15 cellular contexts compared by ENCODE assay signal in the genomic region with DNA sequence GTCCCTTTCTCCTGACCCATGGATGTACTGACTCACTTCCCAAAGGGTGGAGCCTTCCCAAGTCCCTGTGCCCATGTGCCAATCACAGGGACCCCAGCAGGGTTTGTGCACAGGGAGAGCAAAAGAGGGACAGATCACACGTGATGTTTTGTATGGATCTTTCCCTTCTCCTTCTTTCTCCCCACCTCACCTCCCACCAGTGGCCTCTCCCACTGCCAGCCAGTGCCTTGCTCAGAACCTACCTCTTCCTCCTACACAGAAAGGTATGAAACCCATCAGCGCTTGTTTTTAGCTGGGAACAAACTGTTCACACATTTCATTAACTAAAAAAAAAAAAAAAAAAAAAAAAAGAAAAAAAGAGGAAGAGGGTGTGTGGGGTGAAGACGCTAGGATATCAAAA.
A peak's percentile ranks its signal among the peaks of the same experiment; 100 is the strongest.
DNase-seq lines count a peak whose midpoint lies in the region; ATAC-seq, FAIRE-seq and TF ChIP-seq lines count a peak whose summit lies in the region.
"Had no signal": no experiment of that assay in that cellular context is flagged by ENCODE, and none has a peak within 500 bp of the region (broad histone marks: within the 10 kb centered on the region; RNA-seq: fewer than 3 reads in every experiment).

No MANE protein-coding gene starts in this region.

- FAIRE-seq in GM12878 (lab: Jason Lieb, UNC): no peak
- FAIRE-seq: GM18507 had no signal

- DNase-seq in Caco-2 (no peak), GM12878 (ENCODE audit: low read depth, low spot score) (no peak), head of caudate nucleus (peak in 29 of 42 donors; percentile 42 to 88 (median 63)), putamen (ENCODE audit: low spot score) (peak; percentile 68)
- DNase-seq in stimulated activated effector memory CD8-positive, alpha-beta T cell treated with anti-CD3 and anti-CD28 coated beads, Interleukin-12 subunit alpha, Interleukin-12 subunit beta, amount 100 ng/mL, for 72 hours (ENCODE audit: low spot score in 2 of 2): no peak
- DNase-seq: 8988T; AML-193; CD8-positive, alpha-beta memory T cell; DMS53; GOT3; H9 had no signal

- H3K9me3 ChIP-seq in Caco-2: no peaks in the 10 kb centered on the region
- H3K9me3 ChIP-seq in GM12878 (replicated peaks; ENCODE audit: control insufficient read depth, insufficient read depth, low read length): no peaks in the 10 kb centered on the region
- H3K9me3 ChIP-seq: BLaER1 had no signal

- TF ChIP-seq EP300 in GM12878 (IDR thresholded peaks at IDR 0.05; ENCODE audit: borderline replicate concordance in 1 of 2, control insufficient read depth in 1 of 2, low read depth in 2 of 2, low read length in 2 of 2): no peak

- no peak overlapping the region for H3K27ac ChIP-seq in GM12878 (ENCODE audit: control insufficient read depth, insufficient read depth)
- H3K27ac ChIP-seq: BLaER1 had no signal

- H3K36me3 ChIP-seq in Caco-2 (ENCODE audit: control insufficient read depth, insufficient read depth, low read length): no peaks in the 10 kb centered on the region
- no peaks in the 10 kb centered on the region for H3K36me3 ChIP-seq in GM12878 (ENCODE audit: control insufficient read depth in 2 of 2, insufficient read depth in 2 of 2, low read length in 1 of 2)
- H3K36me3 ChIP-seq: BLaER1 had no signal

- H3K27me3 ChIP-seq in Caco-2 (replicated peaks; ENCODE audit: control insufficient read depth, insufficient read depth, low read length) (no peaks in the 10 kb centered on the region), GM12878 (replicated peaks in 1 of 2; ENCODE audit: control insufficient read depth in 2 of 2, insufficient read depth in 2 of 2, low read length in 1 of 2) (peaks cover 1 to 5% of the 10 kb centered on the region in 2 experiments)

- H2AFZ ChIP-seq in GM12878 (ENCODE audit: control insufficient read depth, low read depth, low read length): no peak overlapping the region

- TF ChIP-seq POLR2A in GM12878 (IDR thresholded peaks at IDR 0.05; ENCODE audit: low read depth, low read length): no peak

- POLR2A ChIA-PET in Caco-2 (lab: Charles Lee): no interaction called here
- POLR2A ChIA-PET in GM12878 (lab: Charles Lee): no interaction called here

- in situ Hi-C loops in GM12878 (cut with MboI): no loop called here

- TF ChIP-seq CTCF in Caco-2 (IDR thresholded peaks at IDR 0.05; ENCODE audit: insufficient read depth in 1 of 2, low read depth in 1 of 2, low read length in 1 of 2, severe bottlenecking in 1 of 2, unreplicated experiment in 1 of 2) (no peak), GM12878 (IDR thresholded peaks at IDR 0.05 in 2 of 3, conservative IDR thresholded peaks at IDR 0.05 in 1 of 3; ENCODE audit: control insufficient read depth in 2 of 3, extremely low read depth in 1 of 3, insufficient read depth in 1 of 3, low read depth in 3 of 3, low read length in 3 of 3) (no peak)

- no peak overlapping the region for H3K4me3 Mint-ChIP-seq in Caco-2 (ENCODE audit: unreplicated experiment)
- no peak overlapping the region for H3K4me3 Mint-ChIP-seq in stimulated activated effector memory CD8-positive, alpha-beta T cell treated with anti-CD3 and anti-CD28 coated beads, Interleukin-12 subunit alpha, Interleukin-12 subunit beta, amount 100 ng/mL, for 72 hours
- H3K4me3 Mint-ChIP-seq: CD8-positive, alpha-beta memory T cell; H9 had no signal

- peaks cover 18% of the 10 kb centered on the region for H3K4me1 Mint-ChIP-seq in Caco-2 (ENCODE audit: low read depth, unreplicated experiment)
- H3K4me1 Mint-ChIP-seq in stimulated activated effector memory CD8-positive, alpha-beta T cell treated with anti-CD3 and anti-CD28 coated beads, Interleukin-12 subunit alpha, Interleukin-12 subunit beta, amount 100 ng/mL, for 72 hours: no peaks in the 10 kb centered on the region
- H3K4me1 Mint-ChIP-seq: CD8-positive, alpha-beta memory T cell had no signal

- no peak for TF ChIP-seq RAD21 in GM12878 (IDR thresholded peaks at IDR 0.05; ENCODE audit: insufficient read depth, low read depth, low read length)

- H3K79me2 ChIP-seq in GM12878 (ENCODE audit: control insufficient read depth, insufficient read depth, low read length): no peaks in the 10 kb centered on the region

- ATAC-seq in GM12878 (no peak), GM21381 (IDR thresholded peaks at IDR 0.05; ENCODE audit: unreplicated experiment) (no peak), GM21360 (IDR thresholded peaks at IDR 0.05; ENCODE audit: unreplicated experiment) (no peak)
- no peak for ATAC-seq in stimulated activated effector memory CD8-positive, alpha-beta T cell treated with anti-CD3 and anti-CD28 coated beads, Interleukin-12 subunit alpha, Interleukin-12 subunit beta, amount 100 ng/mL, for 72 hours

- CTCF ChIA-PET in Caco-2 (lab: Charles Lee): no interaction called here
- CTCF ChIA-PET in GM12878 (lab: Yijun Ruan, JAX): no interaction called here

- no peak overlapping the region for H3K4me3 ChIP-seq in Caco-2 (ENCODE audit: low read depth, low read length)
- no peak overlapping the region for H3K4me3 ChIP-seq in GM12878
- H3K4me3 ChIP-seq: BLaER1 had no signal

- H3K4me1 ChIP-seq in Caco-2 (peaks cover 18% of the 10 kb centered on the region), GM12878 (ENCODE audit: control insufficient read depth, insufficient read depth, low read length) (no peaks in the 10 kb centered on the region)

- WGBS in GM12878 (ENCODE audit: insufficient coverage, insufficient replicate concordance, low lambda C conversion rate, missing lambda C conversion rate): 7% methylated on average over 3 of the region's 3 CpGs

- H4K20me1 ChIP-seq in GM12878 (ENCODE audit: control insufficient read depth, insufficient read depth): no peaks in the 10 kb centered on the region

- H3K9me3 Mint-ChIP-seq in Caco-2 (ENCODE audit: unreplicated experiment): no peaks in the 10 kb centered on the region
- no peaks in the 10 kb centered on the region for H3K9me3 Mint-ChIP-seq in stimulated activated effector memory CD8-positive, alpha-beta T cell treated with anti-CD3 and anti-CD28 coated beads, Interleukin-12 subunit alpha, Interleukin-12 subunit beta, amount 100 ng/mL, for 72 hours
- H3K9me3 Mint-ChIP-seq: CD8-positive, alpha-beta memory T cell; H9 had no signal

- H3K4me2 ChIP-seq in GM12878 (ENCODE audit: control insufficient read depth, insufficient read depth): no peak overlapping the region
- H3K4me2 ChIP-seq: BLaER1 had no signal

- intact Hi-C loops in Caco-2 (cut with micrococcal nuclease; ENCODE audit: unreplicated experiment): loop anchor here (1.0 to 2.0 kb wide), 2 partner anchors 19 to 34 kb away; no protein-coding TSS in a partner anchor
- intact Hi-C loops in GM12878 (cut with micrococcal nuclease; ENCODE audit: unreplicated experiment): no loop called here
- intact Hi-C loops in head of caudate nucleus (cut with DNase I): no loop called here

- no peaks in the 10 kb centered on the region for H3K36me3 Mint-ChIP-seq in Caco-2 (ENCODE audit: insufficient read depth, unreplicated experiment)
- no peaks in the 10 kb centered on the region for H3K36me3 Mint-ChIP-seq in stimulated activated effector memory CD8-positive, alpha-beta T cell treated with anti-CD3 and anti-CD28 coated beads, Interleukin-12 subunit alpha, Interleukin-12 subunit beta, amount 100 ng/mL, for 72 hours
- H3K36me3 Mint-ChIP-seq: CD8-positive, alpha-beta memory T cell had no signal

- BruUV-seq in Caco-2 (replicated peaks; lab: Mats Ljungman, UMichigan): no TSS peak
- BruUV-seq in GM12878 (replicated peaks; lab: Mats Ljungman, UMichigan): no TSS peak

- RAD21 ChIA-PET in GM12878 (lab: Charles Lee; ENCODE audit: unreplicated experiment): interaction anchor here (0.6 kb wide), 1 partner anchor 511 kb away, joined by 3 read pairs; no protein-coding TSS in a partner anchor

- peak overlapping the region; percentile 27 for H3K27ac Mint-ChIP-seq in Caco-2 (ENCODE audit: unreplicated experiment)
- no peak overlapping the region for H3K27ac Mint-ChIP-seq in stimulated activated effector memory CD8-positive, alpha-beta T cell treated with anti-CD3 and anti-CD28 coated beads, Interleukin-12 subunit alpha, Interleukin-12 subunit beta, amount 100 ng/mL, for 72 hours
- H3K27ac Mint-ChIP-seq: CD8-positive, alpha-beta memory T cell; H9 had no signal

- SMC1A ChIA-PET in GM12878 (lab: Charles Lee; ENCODE audit: uncharacterized antibody, unreplicated experiment): no interaction called here

- no peak overlapping the region for H3K9ac ChIP-seq in GM12878 (ENCODE audit: control insufficient read depth, insufficient read depth, low read length)
- H3K9ac ChIP-seq: BLaER1 had no signal

- no peaks in the 10 kb centered on the region for H3K27me3 Mint-ChIP-seq in Caco-2 (ENCODE audit: insufficient read depth, unreplicated experiment)

TF ChIP-seq in GM12878, 131 proteins besides CTCF, POLR2A, EP300 and RAD21 (continues in another document):
- no peak for TF ChIP-seq HDAC2 (IDR thresholded peaks at IDR 0.05)
- peak; percentile 49; the same call in 1 of the 2 replicates for TF ChIP-seq ZNF384 (IDR thresholded peaks at IDR 0.05; ENCODE audit: borderline replicate concordance, low read depth, low read length)
- peak; percentile 33; the same call in 1 of the 2 replicates for TF ChIP-seq IKZF1 (conservative IDR thresholded peaks at IDR 0.05)
- TF ChIP-seq CHD2 (IDR thresholded peaks at IDR 0.05; ENCODE audit: borderline replicate concordance, low read depth, low read length): no peak
- TF ChIP-seq NRF1 (conservative IDR thresholded peaks at IDR 0.05; ENCODE audit: low read depth, low read length): no peak
- TF ChIP-seq MYC (IDR thresholded peaks at IDR 0.05; ENCODE audit: insufficient read depth, insufficient read length, insufficient replicate concordance, low read length, severe bottlenecking): no peak

Comparison
In these comparisons a context has a peak if more than half of its experiments do, and no peak if none do; other contexts are left out.
1. DNase-seq: peak in head of caudate nucleus (29 of 42) and putamen (single experiment); none in Caco-2 (0 of 2), GM12878 (single experiment) and stimulated activated effector memory CD8-positive, alpha-beta T cell treated with anti-CD3 and anti-CD28 coated beads, Interleukin-12 subunit alpha, Interleukin-12 subunit beta, amount 100 ng/mL, for 72 hours (0 of 2).